ENCODE assay signal across 24 cellular contexts in the genomic region with DNA sequence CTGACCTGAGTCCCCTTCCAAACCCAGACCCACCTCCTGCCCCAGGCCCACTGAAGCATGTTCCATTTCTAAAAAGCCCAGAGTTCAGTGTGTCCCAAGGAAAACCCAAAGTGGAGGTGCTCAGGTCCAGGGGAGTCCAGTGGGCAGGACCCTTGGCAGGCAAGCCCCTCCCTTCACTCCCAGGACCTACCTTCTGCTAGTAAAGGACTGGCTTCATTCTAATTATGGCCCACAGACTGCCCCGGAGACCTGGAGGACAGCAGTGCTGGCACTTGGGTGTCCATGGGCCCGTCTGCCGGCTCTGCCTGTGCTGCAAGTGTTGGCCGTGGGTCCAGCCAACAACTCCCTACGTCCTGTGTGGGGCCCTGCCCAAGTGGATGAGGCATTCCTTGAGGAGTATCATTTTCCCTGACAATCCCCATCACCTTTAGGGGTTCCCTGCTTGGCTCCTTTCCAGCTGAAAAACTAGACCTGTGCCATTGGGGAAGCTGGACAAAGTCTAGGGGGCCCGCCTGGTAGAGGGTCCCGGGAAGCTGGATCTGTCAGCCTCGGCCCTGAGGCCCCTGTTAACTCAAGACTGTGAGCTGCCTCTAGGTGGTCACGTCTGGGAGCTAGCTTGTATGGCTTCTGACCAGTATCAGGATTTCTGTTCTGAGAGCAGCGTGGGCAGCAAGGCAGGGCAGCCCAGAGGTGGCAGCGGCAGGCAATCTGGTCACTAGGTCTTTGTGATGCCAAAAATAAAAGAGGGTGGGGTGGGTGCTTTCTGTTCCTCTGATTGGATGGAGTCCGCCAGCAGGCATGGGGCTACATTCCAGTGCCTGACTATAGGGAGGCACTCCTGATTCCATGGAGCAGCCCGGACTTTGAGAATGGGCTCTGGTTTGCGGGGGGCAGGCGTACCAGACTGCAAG. TPM values are rescaled to one million over a fixed set of nuclear protein-coding genes. Genes with fewer than 3 reads are reported as not detected.
"Had no signal": no experiment of that assay in that cellular context is flagged by ENCODE, and none has a peak within 500 bp of the region (broad histone marks: within the 10 kb centered on the region; RNA-seq: fewer than 3 reads in every experiment).

No MANE protein-coding gene starts in this region.

- H3K9me3 Mint-ChIP-seq: activated CD4-positive, alpha-beta memory T cell treated with anti-CD3 and anti-CD28 coated beads for 36 hours; activated naive CD8-positive, alpha-beta T cell treated with anti-CD3 and anti-CD28 coated beads for 36 hours; activated T-helper 17 cell treated with anti-CD3 and anti-CD28 coated beads, Interleukin-2, amount 50 U/mL, for 72 hours; endodermal cell; naive thymus-derived CD4-positive, alpha-beta T cell; stimulated activated naive CD8-positive, alpha-beta T cell treated with anti-CD3 and anti-CD28 coated beads, Interleukin-15, Interleukin-2, amounts not matched to agents 100 ng/mL and 50 ng/mL, for 24 hours had no signal

- H3K4me3 Mint-ChIP-seq: activated CD4-positive, alpha-beta memory T cell treated with anti-CD3 and anti-CD28 coated beads for 36 hours; activated naive CD8-positive, alpha-beta T cell treated with anti-CD3 and anti-CD28 coated beads for 36 hours; activated T-helper 17 cell treated with anti-CD3 and anti-CD28 coated beads, Interleukin-2, amount 50 U/mL, for 72 hours; endodermal cell; stimulated activated naive CD8-positive, alpha-beta T cell treated with anti-CD3 and anti-CD28 coated beads, Interleukin-15, Interleukin-2, amounts not matched to agents 100 ng/mL and 50 ng/mL, for 24 hours had no signal

- H3K36me3 Mint-ChIP-seq: activated CD4-positive, alpha-beta memory T cell treated with anti-CD3 and anti-CD28 coated beads for 36 hours; activated naive CD8-positive, alpha-beta T cell treated with anti-CD3 and anti-CD28 coated beads for 36 hours; naive thymus-derived CD4-positive, alpha-beta T cell had no signal

- ATAC-seq: activated T-helper 17 cell treated with anti-CD3 and anti-CD28 coated beads, Interleukin-2, amount 50 U/mL, for 72 hours; body of pancreas; naive thymus-derived CD4-positive, alpha-beta T cell had no signal

- H3K9me3 ChIP-seq: body of pancreas, colonic mucosa had no signal

- H3K36me3 ChIP-seq: colonic mucosa had no signal

- H3K4me1 Mint-ChIP-seq: activated T-helper 17 cell treated with anti-CD3 and anti-CD28 coated beads, Interleukin-2, amount 50 U/mL, for 72 hours had no signal

- H3K27ac ChIP-seq: body of pancreas, colonic mucosa had no signal

- DNase-seq: activated CD4-positive, alpha-beta memory T cell treated with anti-CD3 and anti-CD28 coated beads for 36 hours; activated naive CD4-positive, alpha-beta T cell; activated naive CD8-positive, alpha-beta T cell treated with anti-CD3 and anti-CD28 coated beads for 36 hours; activated T-cell treated with anti-CD3 and anti-CD28 coated beads for 4 hours; amniotic stem cell; body of pancreas; central memory CD4-positive, alpha-beta T cell; colonic mucosa; endodermal cell; erythroblast; foreskin melanocyte; mesendoderm; naive thymus-derived CD4-positive, alpha-beta T cell; stimulated activated CD4-positive, alpha-beta T cell treated with anti-CD3 and anti-CD28 coated beads, Interleukin-12 subunit alpha, Interleukin-12 subunit beta, amount 100 ng/mL, for 4 hours; stimulated activated CD4-positive, alpha-beta T cell treated with anti-CD3 and anti-CD28 coated beads, Interleukin-1b, Interleukin-23, amount 100 ng/mL, for 48 hours; SW 1271; trophoblast cell had no signal

- H3K27ac Mint-ChIP-seq: activated CD4-positive, alpha-beta memory T cell treated with anti-CD3 and anti-CD28 coated beads for 36 hours; activated naive CD8-positive, alpha-beta T cell treated with anti-CD3 and anti-CD28 coated beads for 36 hours; activated T-helper 17 cell treated with anti-CD3 and anti-CD28 coated beads, Interleukin-2, amount 50 U/mL, for 72 hours; endodermal cell; naive thymus-derived CD4-positive, alpha-beta T cell; stimulated activated naive CD8-positive, alpha-beta T cell treated with anti-CD3 and anti-CD28 coated beads, Interleukin-15, Interleukin-2, amounts not matched to agents 100 ng/mL and 50 ng/mL, for 24 hours had no signal

- H3K4me3 ChIP-seq: body of pancreas, colonic mucosa had no signal

RNA-seq across cellular contexts. Expression of gene ENPP7, which starts 55.4 kb away (rescaled TPM):
- total RNA-seq: activated naive CD8-positive, alpha-beta T cell treated with anti-CD3 and anti-CD28 coated beads for 36 hours; body of pancreas; colonic mucosa; endodermal cell; kidney epithelial cell; lower leg skin; naive thymus-derived CD4-positive, alpha-beta T cell; renal cortical epithelial cell; T-helper 2 cell treated with Interferon-gamma antibody and Interleukin-4, amounts not matched to agents 100 ng/mL and 5 ng/mL, for 36 hours; temporal lobe had no signal
